ENCODE assay signal across 2 cellular contexts in the genomic region with DNA sequence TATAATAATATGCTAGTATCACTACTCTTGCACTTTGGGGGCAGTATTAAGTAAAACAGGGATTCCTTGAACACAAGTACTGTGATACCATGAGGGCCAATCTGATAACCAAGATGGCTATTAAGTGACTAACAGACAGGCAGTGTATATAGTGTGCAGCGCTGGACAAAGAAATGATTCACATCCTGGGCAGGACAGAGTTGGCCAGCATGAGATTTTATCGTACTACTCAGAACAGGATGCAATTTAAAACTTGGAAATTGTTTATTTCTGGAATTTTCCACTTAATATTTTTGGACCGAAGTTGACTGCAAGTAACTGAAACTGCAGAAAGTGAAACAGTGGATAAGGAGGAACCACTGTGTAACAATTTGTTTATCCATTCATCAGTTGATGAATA.
TF ChIP-seq lines count a peak whose summit lies in the region.

No MANE protein-coding gene starts in this region.

TF ChIP-seq in liver, 16 proteins besides CTCF, POLR2A, EP300 and RAD21 (continued from another document):
- TF ChIP-seq, protein P1, sequence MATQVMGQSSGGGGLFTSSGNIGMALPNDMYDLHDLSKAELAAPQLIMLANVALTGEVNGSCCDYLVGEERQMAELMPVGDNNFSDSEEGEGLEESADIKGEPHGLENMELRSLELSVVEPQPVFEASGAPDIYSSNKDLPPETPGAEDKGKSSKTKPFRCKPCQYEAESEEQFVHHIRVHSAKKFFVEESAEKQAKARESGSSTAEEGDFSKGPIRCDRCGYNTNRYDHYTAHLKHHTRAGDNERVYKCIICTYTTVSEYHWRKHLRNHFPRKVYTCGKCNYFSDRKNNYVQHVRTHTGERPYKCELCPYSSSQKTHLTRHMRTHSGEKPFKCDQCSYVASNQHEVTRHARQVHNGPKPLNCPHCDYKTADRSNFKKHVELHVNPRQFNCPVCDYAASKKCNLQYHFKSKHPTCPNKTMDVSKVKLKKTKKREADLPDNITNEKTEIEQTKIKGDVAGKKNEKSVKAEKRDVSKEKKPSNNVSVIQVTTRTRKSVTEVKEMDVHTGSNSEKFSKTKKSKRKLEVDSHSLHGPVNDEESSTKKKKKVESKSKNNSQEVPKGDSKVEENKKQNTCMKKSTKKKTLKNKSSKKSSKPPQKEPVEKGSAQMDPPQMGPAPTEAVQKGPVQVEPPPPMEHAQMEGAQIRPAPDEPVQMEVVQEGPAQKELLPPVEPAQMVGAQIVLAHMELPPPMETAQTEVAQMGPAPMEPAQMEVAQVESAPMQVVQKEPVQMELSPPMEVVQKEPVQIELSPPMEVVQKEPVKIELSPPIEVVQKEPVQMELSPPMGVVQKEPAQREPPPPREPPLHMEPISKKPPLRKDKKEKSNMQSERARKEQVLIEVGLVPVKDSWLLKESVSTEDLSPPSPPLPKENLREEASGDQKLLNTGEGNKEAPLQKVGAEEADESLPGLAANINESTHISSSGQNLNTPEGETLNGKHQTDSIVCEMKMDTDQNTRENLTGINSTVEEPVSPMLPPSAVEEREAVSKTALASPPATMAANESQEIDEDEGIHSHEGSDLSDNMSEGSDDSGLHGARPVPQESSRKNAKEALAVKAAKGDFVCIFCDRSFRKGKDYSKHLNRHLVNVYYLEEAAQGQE (IDR thresholded peaks at IDR 0.05): no peak
- TF ChIP-seq HNF4A (conservative IDR thresholded peaks at IDR 0.05): no peak
- no peak for TF ChIP-seq HNF4G (IDR thresholded peaks at IDR 0.05)
- TF ChIP-seq, protein P2, sequence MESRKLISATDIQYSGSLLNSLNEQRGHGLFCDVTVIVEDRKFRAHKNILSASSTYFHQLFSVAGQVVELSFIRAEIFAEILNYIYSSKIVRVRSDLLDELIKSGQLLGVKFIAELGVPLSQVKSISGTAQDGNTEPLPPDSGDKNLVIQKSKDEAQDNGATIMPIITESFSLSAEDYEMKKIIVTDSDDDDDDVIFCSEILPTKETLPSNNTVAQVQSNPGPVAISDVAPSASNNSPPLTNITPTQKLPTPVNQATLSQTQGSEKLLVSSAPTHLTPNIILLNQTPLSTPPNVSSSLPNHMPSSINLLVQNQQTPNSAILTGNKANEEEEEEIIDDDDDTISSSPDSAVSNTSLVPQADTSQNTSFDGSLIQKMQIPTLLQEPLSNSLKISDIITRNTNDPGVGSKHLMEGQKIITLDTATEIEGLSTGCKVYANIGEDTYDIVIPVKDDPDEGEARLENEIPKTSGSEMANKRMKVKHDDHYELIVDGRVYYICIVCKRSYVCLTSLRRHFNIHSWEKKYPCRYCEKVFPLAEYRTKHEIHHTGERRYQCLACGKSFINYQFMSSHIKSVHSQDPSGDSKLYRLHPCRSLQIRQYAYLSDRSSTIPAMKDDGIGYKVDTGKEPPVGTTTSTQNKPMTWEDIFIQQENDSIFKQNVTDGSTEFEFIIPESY (IDR thresholded peaks at IDR 0.05): no peak
- no peak for TF ChIP-seq JUND (IDR thresholded peaks at IDR 0.05)
- TF ChIP-seq GABPA (IDR thresholded peaks at IDR 0.05 in 1 of 2, conservative IDR thresholded peaks at IDR 0.05 in 1 of 2): no peak
- TF ChIP-seq NR2F2 (IDR thresholded peaks at IDR 0.05): no peak
- no peak for TF ChIP-seq FOXA1 (IDR thresholded peaks at IDR 0.05)

TF ChIP-seq in HepG2, 621 proteins besides CTCF, POLR2A, EP300 and RAD21 (continued from another document):
- TF ChIP-seq, protein P3, sequence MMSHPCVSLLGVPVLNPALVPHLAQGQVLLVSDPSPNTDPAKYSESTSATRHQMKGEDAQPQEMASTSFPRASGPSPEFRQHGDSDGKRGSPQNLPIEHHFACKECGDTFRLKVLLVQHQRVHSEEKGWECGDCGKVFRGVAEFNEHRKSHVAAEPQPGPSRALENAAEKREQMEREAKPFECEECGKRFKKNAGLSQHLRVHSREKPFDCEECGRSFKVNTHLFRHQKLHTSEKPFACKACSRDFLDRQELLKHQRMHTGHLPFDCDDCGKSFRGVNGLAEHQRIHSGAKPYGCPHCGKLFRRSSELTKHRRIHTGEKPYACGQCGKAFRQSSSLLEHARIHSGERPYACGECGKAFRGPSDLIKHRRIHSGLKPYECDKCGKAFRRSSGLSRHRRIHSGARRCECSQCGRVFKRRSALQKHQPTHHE (CRISPR knock-in tag; IDR thresholded peaks at IDR 0.05; ENCODE audit: borderline replicate concordance): no peak
- TF ChIP-seq, protein P4, sequence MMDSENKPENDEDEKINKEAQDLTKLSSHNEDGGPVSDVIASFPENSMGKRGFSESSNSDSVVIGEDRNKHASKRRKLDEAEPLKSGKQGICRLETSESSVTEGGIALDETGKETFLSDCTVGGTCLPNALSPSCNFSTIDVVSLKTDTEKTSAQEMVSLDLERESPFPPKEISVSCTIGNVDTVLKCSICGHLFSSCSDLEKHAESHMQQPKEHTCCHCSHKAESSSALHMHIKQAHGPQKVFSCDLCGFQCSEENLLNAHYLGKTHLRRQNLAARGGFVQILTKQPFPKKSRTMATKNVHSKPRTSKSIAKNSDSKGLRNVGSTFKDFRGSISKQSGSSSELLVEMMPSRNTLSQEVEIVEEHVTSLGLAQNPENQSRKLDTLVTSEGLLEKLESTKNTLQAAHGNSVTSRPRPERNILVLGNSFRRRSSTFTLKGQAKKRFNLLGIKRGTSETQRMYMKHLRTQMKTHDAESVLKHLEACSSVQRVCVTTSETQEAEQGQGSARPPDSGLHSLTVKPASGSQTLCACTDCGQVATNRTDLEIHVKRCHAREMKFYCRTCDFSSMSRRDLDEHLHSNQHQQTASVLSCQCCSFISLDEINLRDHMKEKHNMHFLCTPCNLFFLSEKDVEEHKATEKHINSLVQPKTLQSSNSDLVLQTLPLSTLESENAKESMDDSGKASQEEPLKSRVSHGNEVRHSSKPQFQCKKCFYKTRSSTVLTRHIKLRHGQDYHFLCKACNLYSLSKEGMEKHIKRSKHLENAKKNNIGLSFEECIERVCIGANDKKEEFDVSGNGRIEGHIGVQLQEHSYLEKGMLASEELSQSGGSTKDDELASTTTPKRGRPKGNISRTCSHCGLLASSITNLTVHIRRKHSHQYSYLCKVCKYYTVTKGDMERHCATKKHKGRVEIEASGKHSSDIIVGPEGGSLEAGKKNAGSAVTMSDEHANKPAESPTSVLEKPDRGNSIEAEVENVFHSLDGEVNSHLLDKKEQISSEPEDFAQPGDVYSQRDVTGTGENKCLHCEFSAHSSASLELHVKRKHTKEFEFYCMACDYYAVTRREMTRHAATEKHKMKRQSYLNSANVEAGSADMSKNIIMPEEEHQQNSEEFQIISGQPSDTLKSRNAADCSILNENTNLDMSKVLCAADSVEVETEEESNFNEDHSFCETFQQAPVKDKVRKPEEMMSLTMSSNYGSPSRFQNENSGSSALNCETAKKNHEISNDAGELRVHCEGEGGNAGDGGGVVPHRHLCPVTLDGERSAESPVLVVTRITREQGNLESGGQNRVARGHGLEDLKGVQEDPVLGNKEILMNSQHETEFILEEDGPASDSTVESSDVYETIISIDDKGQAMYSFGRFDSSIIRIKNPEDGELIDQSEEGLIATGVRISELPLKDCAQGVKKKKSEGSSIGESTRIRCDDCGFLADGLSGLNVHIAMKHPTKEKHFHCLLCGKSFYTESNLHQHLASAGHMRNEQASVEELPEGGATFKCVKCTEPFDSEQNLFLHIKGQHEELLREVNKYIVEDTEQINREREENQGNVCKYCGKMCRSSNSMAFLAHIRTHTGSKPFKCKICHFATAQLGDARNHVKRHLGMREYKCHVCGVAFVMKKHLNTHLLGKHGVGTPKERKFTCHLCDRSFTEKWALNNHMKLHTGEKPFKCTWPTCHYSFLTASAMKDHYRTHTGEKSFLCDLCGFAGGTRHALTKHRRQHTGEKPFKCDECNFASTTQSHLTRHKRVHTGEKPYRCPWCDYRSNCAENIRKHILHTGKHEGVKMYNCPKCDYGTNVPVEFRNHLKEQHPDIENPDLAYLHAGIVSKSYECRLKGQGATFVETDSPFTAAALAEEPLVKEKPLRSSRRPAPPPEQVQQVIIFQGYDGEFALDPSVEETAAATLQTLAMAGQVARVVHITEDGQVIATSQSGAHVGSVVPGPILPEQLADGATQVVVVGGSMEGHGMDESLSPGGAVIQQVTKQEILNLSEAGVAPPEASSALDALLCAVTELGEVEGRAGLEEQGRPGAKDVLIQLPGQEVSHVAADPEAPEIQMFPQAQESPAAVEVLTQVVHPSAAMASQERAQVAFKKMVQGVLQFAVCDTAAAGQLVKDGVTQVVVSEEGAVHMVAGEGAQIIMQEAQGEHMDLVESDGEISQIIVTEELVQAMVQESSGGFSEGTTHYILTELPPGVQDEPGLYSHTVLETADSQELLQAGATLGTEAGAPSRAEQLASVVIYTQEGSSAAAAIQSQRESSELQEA (CRISPR knock-in tag; IDR thresholded peaks at IDR 0.05; ENCODE audit: not compliant biosample characterization): no peak
- TF ChIP-seq FOXO1 (CRISPR knock-in tag; IDR thresholded peaks at IDR 0.05) (no peak), NPAS2 (CRISPR knock-in tag; IDR thresholded peaks at IDR 0.05; ENCODE audit: borderline replicate concordance) (no peak), MIER3 (CRISPR knock-in tag; IDR thresholded peaks at IDR 0.05; ENCODE audit: borderline replicate concordance) (no peak), ZNF432 (CRISPR knock-in tag; IDR thresholded peaks at IDR 0.05; ENCODE audit: borderline replicate concordance) (no peak), ZSCAN22 (CRISPR knock-in tag; IDR thresholded peaks at IDR 0.05) (no peak), PHF5A (CRISPR knock-in tag; IDR thresholded peaks at IDR 0.05; ENCODE audit: low read depth, unreplicated experiment) (no peak), ZFP82 (CRISPR knock-in tag; IDR thresholded peaks at IDR 0.05; ENCODE audit: borderline replicate concordance) (no peak), ZNF749 (CRISPR knock-in tag; IDR thresholded peaks at IDR 0.05; ENCODE audit: borderline replicate concordance) (no peak), MAFG (CRISPR knock-in tag; IDR thresholded peaks at IDR 0.05) (no peak), ZNF616 (CRISPR knock-in tag; IDR thresholded peaks at IDR 0.05; ENCODE audit: low read depth) (no peak)
- TF ChIP-seq, protein P5, sequence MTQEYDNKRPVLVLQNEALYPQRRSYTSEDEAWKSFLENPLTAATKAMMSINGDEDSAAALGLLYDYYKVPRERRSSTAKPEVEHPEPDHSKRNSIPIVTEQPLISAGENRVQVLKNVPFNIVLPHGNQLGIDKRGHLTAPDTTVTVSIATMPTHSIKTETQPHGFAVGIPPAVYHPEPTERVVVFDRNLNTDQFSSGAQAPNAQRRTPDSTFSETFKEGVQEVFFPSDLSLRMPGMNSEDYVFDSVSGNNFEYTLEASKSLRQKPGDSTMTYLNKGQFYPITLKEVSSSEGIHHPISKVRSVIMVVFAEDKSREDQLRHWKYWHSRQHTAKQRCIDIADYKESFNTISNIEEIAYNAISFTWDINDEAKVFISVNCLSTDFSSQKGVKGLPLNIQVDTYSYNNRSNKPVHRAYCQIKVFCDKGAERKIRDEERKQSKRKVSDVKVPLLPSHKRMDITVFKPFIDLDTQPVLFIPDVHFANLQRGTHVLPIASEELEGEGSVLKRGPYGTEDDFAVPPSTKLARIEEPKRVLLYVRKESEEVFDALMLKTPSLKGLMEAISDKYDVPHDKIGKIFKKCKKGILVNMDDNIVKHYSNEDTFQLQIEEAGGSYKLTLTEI (CRISPR knock-in tag; conservative IDR thresholded peaks at IDR 0.05): no peak
- TF ChIP-seq, protein P6, sequence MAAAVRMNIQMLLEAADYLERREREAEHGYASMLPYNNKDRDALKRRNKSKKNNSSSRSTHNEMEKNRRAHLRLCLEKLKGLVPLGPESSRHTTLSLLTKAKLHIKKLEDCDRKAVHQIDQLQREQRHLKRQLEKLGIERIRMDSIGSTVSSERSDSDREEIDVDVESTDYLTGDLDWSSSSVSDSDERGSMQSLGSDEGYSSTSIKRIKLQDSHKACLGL (CRISPR knock-in tag; IDR thresholded peaks at IDR 0.05): no peak
- TF ChIP-seq, protein P7, sequence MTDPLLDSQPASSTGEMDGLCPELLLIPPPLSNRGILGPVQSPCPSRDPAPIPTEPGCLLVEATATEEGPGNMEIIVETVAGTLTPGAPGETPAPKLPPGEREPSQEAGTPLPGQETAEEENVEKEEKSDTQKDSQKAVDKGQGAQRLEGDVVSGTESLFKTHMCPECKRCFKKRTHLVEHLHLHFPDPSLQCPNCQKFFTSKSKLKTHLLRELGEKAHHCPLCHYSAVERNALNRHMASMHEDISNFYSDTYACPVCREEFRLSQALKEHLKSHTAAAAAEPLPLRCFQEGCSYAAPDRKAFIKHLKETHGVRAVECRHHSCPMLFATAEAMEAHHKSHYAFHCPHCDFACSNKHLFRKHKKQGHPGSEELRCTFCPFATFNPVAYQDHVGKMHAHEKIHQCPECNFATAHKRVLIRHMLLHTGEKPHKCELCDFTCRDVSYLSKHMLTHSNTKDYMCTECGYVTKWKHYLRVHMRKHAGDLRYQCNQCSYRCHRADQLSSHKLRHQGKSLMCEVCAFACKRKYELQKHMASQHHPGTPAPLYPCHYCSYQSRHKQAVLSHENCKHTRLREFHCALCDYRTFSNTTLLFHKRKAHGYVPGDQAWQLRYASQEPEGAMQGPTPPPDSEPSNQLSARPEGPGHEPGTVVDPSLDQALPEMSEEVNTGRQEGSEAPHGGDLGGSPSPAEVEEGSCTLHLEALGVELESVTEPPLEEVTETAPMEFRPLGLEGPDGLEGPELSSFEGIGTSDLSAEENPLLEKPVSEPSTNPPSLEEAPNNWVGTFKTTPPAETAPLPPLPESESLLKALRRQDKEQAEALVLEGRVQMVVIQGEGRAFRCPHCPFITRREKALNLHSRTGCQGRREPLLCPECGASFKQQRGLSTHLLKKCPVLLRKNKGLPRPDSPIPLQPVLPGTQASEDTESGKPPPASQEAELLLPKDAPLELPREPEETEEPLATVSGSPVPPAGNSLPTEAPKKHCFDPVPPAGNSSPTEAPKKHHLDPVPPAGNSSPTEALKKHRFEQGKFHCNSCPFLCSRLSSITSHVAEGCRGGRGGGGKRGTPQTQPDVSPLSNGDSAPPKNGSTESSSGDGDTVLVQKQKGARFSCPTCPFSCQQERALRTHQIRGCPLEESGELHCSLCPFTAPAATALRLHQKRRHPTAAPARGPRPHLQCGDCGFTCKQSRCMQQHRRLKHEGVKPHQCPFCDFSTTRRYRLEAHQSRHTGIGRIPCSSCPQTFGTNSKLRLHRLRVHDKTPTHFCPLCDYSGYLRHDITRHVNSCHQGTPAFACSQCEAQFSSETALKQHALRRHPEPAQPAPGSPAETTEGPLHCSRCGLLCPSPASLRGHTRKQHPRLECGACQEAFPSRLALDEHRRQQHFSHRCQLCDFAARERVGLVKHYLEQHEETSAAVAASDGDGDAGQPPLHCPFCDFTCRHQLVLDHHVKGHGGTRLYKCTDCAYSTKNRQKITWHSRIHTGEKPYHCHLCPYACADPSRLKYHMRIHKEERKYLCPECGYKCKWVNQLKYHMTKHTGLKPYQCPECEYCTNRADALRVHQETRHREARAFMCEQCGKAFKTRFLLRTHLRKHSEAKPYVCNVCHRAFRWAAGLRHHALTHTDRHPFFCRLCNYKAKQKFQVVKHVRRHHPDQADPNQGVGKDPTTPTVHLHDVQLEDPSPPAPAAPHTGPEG (CRISPR knock-in tag; IDR thresholded peaks at IDR 0.05): no peak
